1 cellular context compared by ENCODE assay signal in the genomic region with DNA sequence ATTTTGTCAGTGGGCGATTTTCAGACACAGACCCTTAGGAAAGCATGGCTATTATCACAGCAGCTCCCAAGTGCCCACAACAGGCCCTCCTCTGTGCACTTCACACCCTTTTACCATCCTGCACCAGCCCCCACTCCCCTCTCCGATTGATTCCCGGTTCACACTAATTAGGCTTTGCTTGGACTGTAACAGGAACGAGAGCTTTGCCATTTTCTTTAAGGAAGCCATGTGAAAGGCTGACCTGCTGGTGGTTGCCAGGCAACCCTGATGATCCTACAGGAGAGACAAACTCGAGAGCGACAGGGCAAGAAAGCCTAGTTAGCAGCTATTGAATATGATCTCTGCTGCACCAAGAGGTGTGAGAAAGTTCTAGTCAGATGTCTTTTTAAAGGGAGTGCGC.
TF ChIP-seq lines count a peak whose summit lies in the region.

No MANE protein-coding gene starts in this region.

TF ChIP-seq in A549, 52 proteins besides CTCF, POLR2A, EP300 and RAD21 (continued from another document):
- TF ChIP-seq, protein P1, sequence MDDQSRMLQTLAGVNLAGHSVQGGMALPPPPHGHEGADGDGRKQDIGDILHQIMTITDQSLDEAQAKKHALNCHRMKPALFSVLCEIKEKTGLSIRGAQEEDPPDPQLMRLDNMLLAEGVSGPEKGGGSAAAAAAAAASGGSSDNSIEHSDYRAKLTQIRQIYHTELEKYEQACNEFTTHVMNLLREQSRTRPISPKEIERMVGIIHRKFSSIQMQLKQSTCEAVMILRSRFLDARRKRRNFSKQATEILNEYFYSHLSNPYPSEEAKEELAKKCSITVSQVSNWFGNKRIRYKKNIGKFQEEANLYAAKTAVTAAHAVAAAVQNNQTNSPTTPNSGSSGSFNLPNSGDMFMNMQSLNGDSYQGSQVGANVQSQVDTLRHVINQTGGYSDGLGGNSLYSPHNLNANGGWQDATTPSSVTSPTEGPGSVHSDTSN (IDR thresholded peaks at IDR 0.05) = no peak
- TF ChIP-seq MAFK (IDR thresholded peaks at IDR 0.05; ENCODE audit: partially characterized antibody) (no peak), NR3C1 (IDR thresholded peaks at IDR 0.05) (no peak), CBX8 (IDR thresholded peaks at IDR 0.05) (no peak), HOXA7 (CRISPR knock-in tag; IDR thresholded peaks at IDR 0.05) (no peak)
